Comparison of ENCODE assay signal across 16 cellular contexts in genomic region chr6:29724937-29725869, GRCh38. TPM values are rescaled to one million over a fixed set of nuclear protein-coding genes. Genes with fewer than 3 reads are reported as not detected.
A peak's percentile ranks its signal among the peaks of the same experiment; 100 is the strongest.
DNase-seq lines count a peak whose midpoint lies in the region; ATAC-seq, FAIRE-seq and TF ChIP-seq lines count a peak whose summit lies in the region.
"Had no signal": no experiment of that assay in that cellular context is flagged by ENCODE, and none has a peak within 500 bp of the region (broad histone marks: within the 10 kb centered on the region; RNA-seq: fewer than 3 reads in every experiment).

No MANE protein-coding gene starts in this region.

- ATAC-seq in HG03135 (IDR thresholded peaks at IDR 0.05; ENCODE audit: unreplicated experiment): no peak

- H3K4me1 ChIP-seq in CD8-positive, alpha-beta memory T cell (ENCODE audit: insufficient read depth, low read length): peaks cover 53% of the 10 kb centered on the region
- H3K4me1 ChIP-seq in colonic mucosa (no peaks in the 10 kb centered on the region), rectal smooth muscle tissue (ENCODE audit: control insufficient read depth, insufficient read depth, low read length) (peaks cover 3% of the 10 kb centered on the region), uterus (no peaks in the 10 kb centered on the region)
- H3K4me1 ChIP-seq: prostate gland had no signal

- peaks cover 21 to 61% (median 22%) of the 10 kb centered on the region in 3 donors for H3K36me3 Mint-ChIP-seq in CD8-positive, alpha-beta memory T cell

- H3K9me3 ChIP-seq in CD8-positive, alpha-beta memory T cell (ENCODE audit: low read length): no peaks in the 10 kb centered on the region
- no peaks in the 10 kb centered on the region for H3K9me3 ChIP-seq in colonic mucosa
- no peaks in the 10 kb centered on the region for H3K9me3 ChIP-seq in uterus
- H3K9me3 ChIP-seq: left lung, prostate gland had no signal

- H3K27ac ChIP-seq in CD8-positive, alpha-beta memory T cell (ENCODE audit: low read depth, low read length): no peak overlapping the region
- H3K27ac ChIP-seq in colonic mucosa (no peak overlapping the region), rectal smooth muscle tissue (ENCODE audit: low read depth, low read length) (no peak overlapping the region), uterus (no peak overlapping the region)

- H3K4me3 ChIP-seq in CD8-positive, alpha-beta memory T cell (ENCODE audit: low read length): peak overlapping the region; percentile 97
- H3K4me3 ChIP-seq in colonic mucosa (peak overlapping the region; percentile 72), rectal smooth muscle tissue (ENCODE audit: low read length) (peak overlapping the region; percentile 99), uterus (no peak overlapping the region)

- H3K36me3 ChIP-seq in CD8-positive, alpha-beta memory T cell (ENCODE audit: insufficient read depth, low read length): peaks cover 32% of the 10 kb centered on the region
- peaks cover 9% of the 10 kb centered on the region for H3K36me3 ChIP-seq in colonic mucosa
- H3K36me3 ChIP-seq in rectal smooth muscle tissue (ENCODE audit: control insufficient read depth, insufficient read depth, low read length): no peaks in the 10 kb centered on the region
- no peaks in the 10 kb centered on the region for H3K36me3 ChIP-seq in uterus
- H3K36me3 ChIP-seq: prostate gland had no signal

- DNase-seq in CD8-positive, alpha-beta memory T cell: no peak
- DNase-seq in colonic mucosa (no peak), T-helper 9 cell (no peak), uterus (no peak), RCC 7860 (ENCODE audit: low spot score) (no peak)
- DNase-seq: activated CD4-positive, CD25-positive, alpha-beta regulatory T cell; glutamatergic neuron; HCEC 1CT; left lung; NCI-H774; SHP77 treated with DMSO at 0.1 percent for 48 hours had no signal

- FAIRE-seq in RCC 7860 (lab: Jason Lieb, UNC): no peak

- peak overlapping the region; percentile 94 to 97 (median 97) for H3K4me3 Mint-ChIP-seq in CD8-positive, alpha-beta memory T cell

- no peaks in the 10 kb centered on the region for H3K27me3 ChIP-seq in CD8-positive, alpha-beta memory T cell (ENCODE audit: insufficient read depth, low read length, poor library complexity, severe bottlenecking)
- H3K27me3 ChIP-seq in colonic mucosa (no peaks in the 10 kb centered on the region), rectal smooth muscle tissue (ENCODE audit: control insufficient read depth, insufficient read depth, low read length) (no peaks in the 10 kb centered on the region), uterus (no peaks in the 10 kb centered on the region)
- H3K27me3 ChIP-seq: left lung had no signal

- H3K4me1 Mint-ChIP-seq in CD8-positive, alpha-beta memory T cell: peaks cover 65 to 72% (median 71%) of the 10 kb centered on the region in 3 donors

- TF ChIP-seq POLR2A in GM18526 (IDR thresholded peaks at IDR 0.05; ENCODE audit: extremely low read depth, insufficient read length): peak; percentile 25
- TF ChIP-seq POLR2A in uterus (IDR thresholded peaks at IDR 0.05): no peak

- TF ChIP-seq CTCF in colonic mucosa (IDR thresholded peaks at IDR 0.05) (no peak), uterus (IDR thresholded peaks at IDR 0.05) (no peak)

- H3K9ac ChIP-seq in colonic mucosa (ENCODE audit: low read depth in 2 of 2, low read length in 2 of 2) (peak overlapping the region in 1 of 2 donors; percentile 100), rectal smooth muscle tissue (ENCODE audit: low read length) (no peak overlapping the region)

- peaks cover 0 to 10% of the 10 kb centered on the region in 2 donors for H3K27me3 Mint-ChIP-seq in CD8-positive, alpha-beta memory T cell

- H3K9me3 Mint-ChIP-seq in CD8-positive, alpha-beta memory T cell: no peaks in the 10 kb centered on the region

- intact Hi-C loops in colonic mucosa (cut with DNase I) (no loop called here), uterus (cut with DNase I; ENCODE audit: low total_unique reads) (no loop called here)

- POLR2A ChIA-PET in CD8-positive, alpha-beta memory T cell (lab: Charles Lee): interaction anchor here (1.2 to 1.5 kb wide), 3 partner anchors 9 to 24 kb away, joined by 5 to 10 read pairs (median 5); no protein-coding TSS in a partner anchor

- peak overlapping the region; percentile 95 to 100 (median 98) for H3K27ac Mint-ChIP-seq in CD8-positive, alpha-beta memory T cell

- CTCF ChIA-PET in CD8-positive, alpha-beta memory T cell (lab: Charles Lee): interaction anchor here (0.7 to 3.9 kb wide), 9 partner anchors 9 to 406 kb away, joined by 3 to 19 read pairs (median 4); no protein-coding TSS in a partner anchor

RNA-seq across cellular contexts. Expression of gene HLA-F, which starts 2.0 kb away (rescaled TPM):
- total RNA-seq in CD8-positive, alpha-beta memory T cell: 100 to 1,000 TPM; 222 to 242 TPM
- 500 TPM for polyA plus RNA-seq in CD8-positive, alpha-beta memory T cell
- 100 to 1,000 TPM in 1 of 2 donors, 10 to 100 TPM in 1; 58.8 to 201 TPM for total RNA-seq in colonic mucosa
- total RNA-seq in uterus: 100 to 1,000 TPM in 2 of 4 donors, 10 to 100 TPM in 2; 14.2 to 146 (median 104) TPM

RNA-seq across cellular contexts. Expression of gene ZFP57, which starts 44.3 kb away (rescaled TPM):
- total RNA-seq in CD8-positive, alpha-beta memory T cell: 1 to 10 TPM; 9.0 to 9.2 TPM
- polyA plus RNA-seq in CD8-positive, alpha-beta memory T cell: 2.2 TPM
- not detected for total RNA-seq in colonic mucosa
- total RNA-seq in uterus: under 1 TPM in 1 of 4 donors, not detected in 3; 0.24 TPM
- total RNA-seq: left lung, temporal lobe had no signal

Comparison
In these comparisons a context has a peak if more than half of its experiments do, and no peak if none do; other contexts are left out.
1. H3K4me3 ChIP-seq: peak in CD8-positive, alpha-beta memory T cell (single experiment), colonic mucosa (single experiment) and rectal smooth muscle tissue (single experiment); none in uterus (0 of 2).
2. RNA of gene ZFP57, which starts 44.3 kb away (total RNA-seq): 9.0 to 9.2 TPM in CD8-positive, alpha-beta memory T cell; not detected in colonic mucosa and 0.24 TPM in uterus; every median in the first group is over 4 times any median in the second.